18 cellular contexts compared by ENCODE assay signal in genomic region chr20:49635829-49636228, GRCh38.
A peak's percentile ranks its signal among the peaks of the same experiment; 100 is the strongest.
DNase-seq lines count a peak whose midpoint lies in the region; ATAC-seq and TF ChIP-seq lines count a peak whose summit lies in the region.
"Had no signal": no experiment of that assay in that cellular context is flagged by ENCODE, and none has a peak within 500 bp of the region (broad histone marks: within the 10 kb centered on the region; RNA-seq: fewer than 3 reads in every experiment).

No MANE protein-coding gene starts in this region.

- peaks cover 27% of the 10 kb centered on the region for H3F3A ChIP-seq in OCI-LY1 (ENCODE audit: insufficient read depth, low read length)

- no peak for DNase-seq in CD8-positive, alpha-beta memory T cell
- DNase-seq in right cardiac atrium (no peak), gastrocnemius medialis (no peak), H7 (no peak), NCI-H748 treated with DMSO at 0.1 percent for 48 hours (lab: John Stamatoyannopoulos, UW) (no peak)
- DNase-seq in activated effector memory CD4-positive, alpha-beta T cell treated with anti-CD3 and anti-CD28 coated beads, Interleukin-2, amount 50 U/mL, for 16 hours = no peak
- DNase-seq: activated T-cell treated with anti-CD3 and anti-CD28 coated beads, Interleukin-2, amount 50 U/mL, for 24 hours; brain microvascular endothelial cell; NCI-H1930; SIG-M5 had no signal

- H3K9me3 Mint-ChIP-seq in CD8-positive, alpha-beta memory T cell = no peaks in the 10 kb centered on the region
- H3K9me3 Mint-ChIP-seq: activated T-cell treated with anti-CD3 and anti-CD28 coated beads, Interleukin-2, amount 50 U/mL, for 24 hours; stimulated activated naive CD8-positive, alpha-beta T cell treated with anti-CD3 and anti-CD28 coated beads, Interleukin-15, Interleukin-2, amounts not matched to agents 100 ng/mL and 50 ng/mL, for 24 hours; T-helper 1 cell treated with Interleukin-12 subunit alpha and Interleukin-12 subunit beta and Interleukin-4 antibody, amounts not matched to agents 30 μg/mL and 1 μg/mL, for 36 hours had no signal

- H3K4me3 Mint-ChIP-seq in CD8-positive, alpha-beta memory T cell = peak overlapping the region in 1 of 7 donors; percentile 10
- H3K4me3 Mint-ChIP-seq: activated naive CD8-positive, alpha-beta T cell; activated T-cell treated with anti-CD3 and anti-CD28 coated beads, Interleukin-2, amount 50 U/mL, for 24 hours; stimulated activated naive CD8-positive, alpha-beta T cell treated with anti-CD3 and anti-CD28 coated beads, Interleukin-15, Interleukin-2, amounts not matched to agents 100 ng/mL and 50 ng/mL, for 24 hours; T-helper 1 cell treated with Interleukin-12 subunit alpha and Interleukin-12 subunit beta and Interleukin-4 antibody, amounts not matched to agents 30 μg/mL and 1 μg/mL, for 36 hours had no signal

- CTCF ChIA-PET in CD8-positive, alpha-beta memory T cell (lab: Charles Lee) = no interaction called here

- H3K4me1 ChIP-seq in CD8-positive, alpha-beta memory T cell (ENCODE audit: insufficient read depth, low read length) = no peaks in the 10 kb centered on the region
- H3K4me1 ChIP-seq in OCI-LY1 (ENCODE audit: insufficient read depth, low read length, severe bottlenecking) = peaks cover 81% of the 10 kb centered on the region
- peaks cover 2% of the 10 kb centered on the region for H3K4me1 ChIP-seq in right cardiac atrium (ENCODE audit: control insufficient read depth, insufficient read depth, low read length)
- H3K4me1 ChIP-seq in gastrocnemius medialis = peaks cover 41 to 70% of the 10 kb centered on the region in 2 donors
- H3K4me1 ChIP-seq: HAP-1 had no signal

- peaks cover 5 to 7% (median 6%) of the 10 kb centered on the region in 3 donors for H3K4me1 Mint-ChIP-seq in CD8-positive, alpha-beta memory T cell

- no peak overlapping the region for H2AFZ ChIP-seq in OCI-LY1 (ENCODE audit: low read length)

- TF ChIP-seq CTCF in OCI-LY1 (IDR thresholded peaks at IDR 0.05; ENCODE audit: low read length) = no peak
- TF ChIP-seq CTCF in gastrocnemius medialis (IDR thresholded peaks at IDR 0.05 in 4 of 5, conservative IDR thresholded peaks at IDR 0.05 in 1 of 5) = no peak

- no peaks in the 10 kb centered on the region for H4K20me1 ChIP-seq in OCI-LY1 (ENCODE audit: insufficient read depth, low read length)

- no peak overlapping the region for H3K4me3 ChIP-seq in CD8-positive, alpha-beta memory T cell (ENCODE audit: low read length)
- peak overlapping the region; percentile 27 for H3K4me3 ChIP-seq in OCI-LY1 (ENCODE audit: low read depth, low read length, poor library complexity, severe bottlenecking)
- H3K4me3 ChIP-seq in right cardiac atrium (ENCODE audit: low read length) = no peak overlapping the region
- no peak overlapping the region for H3K4me3 ChIP-seq in gastrocnemius medialis
- no peak overlapping the region for H3K4me3 ChIP-seq in H7 (ENCODE audit: insufficient read depth, low read depth, low read length)
- H3K4me3 ChIP-seq: HAP-1, lung had no signal

- H3K9me2 ChIP-seq in OCI-LY1 (ENCODE audit: low read depth, low read length) = no peaks in the 10 kb centered on the region

- 67% methylated on average over 11 of the region's 11 CpGs for WGBS in right cardiac atrium

- no peak for TF ChIP-seq POLR2A in gastrocnemius medialis (IDR thresholded peaks at IDR 0.05)

- peaks cover 24% of the 10 kb centered on the region for H3K36me3 ChIP-seq in CD8-positive, alpha-beta memory T cell (ENCODE audit: insufficient read depth, low read length)
- H3K36me3 ChIP-seq in OCI-LY1 (ENCODE audit: insufficient read depth, low read length) (peaks cover 55% of the 10 kb centered on the region), gastrocnemius medialis (peaks cover 0 to 51% of the 10 kb centered on the region in 2 donors), H7 (replicated peaks; ENCODE audit: control insufficient read depth, insufficient read depth, low read length) (peaks cover 25% of the 10 kb centered on the region)

- peak overlapping the region in 6 of 8 donors; percentile 32 to 82 (median 59) for H3K27ac Mint-ChIP-seq in CD8-positive, alpha-beta memory T cell
- H3K27ac Mint-ChIP-seq: activated naive CD8-positive, alpha-beta T cell; activated T-cell treated with anti-CD3 and anti-CD28 coated beads, Interleukin-2, amount 50 U/mL, for 24 hours; stimulated activated naive CD8-positive, alpha-beta T cell treated with anti-CD3 and anti-CD28 coated beads, Interleukin-15, Interleukin-2, amounts not matched to agents 100 ng/mL and 50 ng/mL, for 24 hours; T-helper 1 cell treated with Interleukin-12 subunit alpha and Interleukin-12 subunit beta and Interleukin-4 antibody, amounts not matched to agents 30 μg/mL and 1 μg/mL, for 36 hours had no signal

- peak overlapping the region; percentile 59 for H3K4me2 ChIP-seq in OCI-LY1 (ENCODE audit: low read length)

- H3K9me3 ChIP-seq in CD8-positive, alpha-beta memory T cell (ENCODE audit: low read length) = no peaks in the 10 kb centered on the region
- H3K9me3 ChIP-seq in OCI-LY1 (ENCODE audit: low read length) (no peaks in the 10 kb centered on the region), right cardiac atrium (ENCODE audit: control insufficient read depth, low read length) (no peaks in the 10 kb centered on the region), gastrocnemius medialis (no peaks in the 10 kb centered on the region)
- H3K9me3 ChIP-seq: HAP-1 had no signal

- no peaks in the 10 kb centered on the region for H3K79me2 ChIP-seq in OCI-LY1 (ENCODE audit: insufficient read depth, low read length)

- no peaks in the 10 kb centered on the region for H3K27me3 ChIP-seq in CD8-positive, alpha-beta memory T cell (ENCODE audit: insufficient read depth, low read length, poor library complexity, severe bottlenecking)
- H3K27me3 ChIP-seq in OCI-LY1 (ENCODE audit: insufficient read depth, low read length) (no peaks in the 10 kb centered on the region), right cardiac atrium (ENCODE audit: control insufficient read depth, insufficient read depth) (no peaks in the 10 kb centered on the region), gastrocnemius medialis (no peaks in the 10 kb centered on the region), H7 (ENCODE audit: control insufficient read depth, insufficient read depth, low read length) (no peaks in the 10 kb centered on the region)
- H3K27me3 ChIP-seq: brain microvascular endothelial cell had no signal

- peak overlapping the region; percentile 65 for H3K9ac ChIP-seq in OCI-LY1 (ENCODE audit: low read length)

- POLR2A ChIA-PET in CD8-positive, alpha-beta memory T cell (lab: Charles Lee) = no interaction called here

- H3K27ac ChIP-seq in CD8-positive, alpha-beta memory T cell (ENCODE audit: low read depth, low read length) = no peak overlapping the region
- H3K27ac ChIP-seq in OCI-LY1 (ENCODE audit: low read depth, low read length, poor library complexity, severe bottlenecking) = peak overlapping the region; percentile 97
- peak overlapping the region; percentile 25 for H3K27ac ChIP-seq in right cardiac atrium (ENCODE audit: low read length)
- peak overlapping the region; percentile 66 to 86 (median 74) for H3K27ac ChIP-seq in gastrocnemius medialis
- H3K27ac ChIP-seq: brain microvascular endothelial cell, VCaP had no signal

- intact Hi-C loops in right cardiac atrium (cut with DNase I) (loop anchor here in 1 of 4 donors (10.0 kb wide), 1 partner anchor 189 kb away; no protein-coding TSS in a partner anchor), gastrocnemius medialis (cut with DNase I; ENCODE audit: low total_unique reads) (no loop called here)

- no peaks in the 10 kb centered on the region for H3K27me3 Mint-ChIP-seq in CD8-positive, alpha-beta memory T cell
- H3K27me3 Mint-ChIP-seq: activated naive CD8-positive, alpha-beta T cell; activated T-cell treated with anti-CD3 and anti-CD28 coated beads, Interleukin-2, amount 50 U/mL, for 24 hours; stimulated activated naive CD8-positive, alpha-beta T cell treated with anti-CD3 and anti-CD28 coated beads, Interleukin-15, Interleukin-2, amounts not matched to agents 100 ng/mL and 50 ng/mL, for 24 hours had no signal

- peaks cover 12 to 67% (median 26%) of the 10 kb centered on the region in 3 donors for H3K36me3 Mint-ChIP-seq in CD8-positive, alpha-beta memory T cell

- ATAC-seq in right cardiac atrium (no peak), gastrocnemius medialis (peak; percentile 7 to 10), GM18861 (IDR thresholded peaks at IDR 0.05; ENCODE audit: unreplicated experiment) (no peak)

- in situ Hi-C loops in gastrocnemius medialis (cut with MboI; ENCODE audit: low sequenced_read_pairs in 4 of 4) = no loop called here

Comparison
In these comparisons a context has a peak if more than half of its experiments do, and no peak if none do; other contexts are left out.
1. ATAC-seq: peak in gastrocnemius medialis (2 of 2); none in right cardiac atrium (0 of 2) and GM18861 (single experiment).